8 cellular contexts compared by ENCODE assay signal in genomic region chr10:63711866-63712716, GRCh38.
A peak's percentile ranks its signal among the peaks of the same experiment; 100 is the strongest.
DNase-seq lines count a peak whose midpoint lies in the region; ATAC-seq, FAIRE-seq and TF ChIP-seq lines count a peak whose summit lies in the region.

No MANE protein-coding gene starts in this region.

- intact Hi-C loops in tibial artery (cut with DNase I; ENCODE audit: low total_unique reads) = loop anchor here (5.0 to 10.0 kb wide), 2 partner anchors 80 to 247 kb away; partner anchors contain the start of gene JMJD1C

- no peak for TF ChIP-seq POLR2A in H54 (IDR thresholded peaks at IDR 0.05; ENCODE audit: low read depth, low read length)

- H3K9ac ChIP-seq in liver (ENCODE audit: low read depth in 1 of 2, low read length in 2 of 2) = peak overlapping the region in 1 of 2 donors; percentile 11

- no peaks in the 10 kb centered on the region for H3K36me3 ChIP-seq in liver (ENCODE audit: control insufficient read depth in 4 of 4, insufficient read depth in 3 of 4, low read depth in 1 of 4, low read length in 3 of 4)
- no peaks in the 10 kb centered on the region for H3K36me3 ChIP-seq in tibial artery

- TF ChIP-seq CTCF in liver (IDR thresholded peaks at IDR 0.05; ENCODE audit: low read depth, low read length, missing input control) (no peak), tibial artery (IDR thresholded peaks at IDR 0.05) (no peak)

- H3K27ac ChIP-seq in liver (ENCODE audit: low read depth in 1 of 2, low read length in 2 of 2) (peak overlapping the region; percentile 84 to 86), tibial artery (peak overlapping the region; percentile 68 to 73)

- FAIRE-seq in H54 (lab: Jason Lieb, UNC) = peak; percentile 99

- DNase-seq in H54 (ENCODE audit: insufficient read length, low spot score) = peak; percentile 84
- DNase-seq in NCI-H82 treated with DMSO at 0.1 percent for 48 hours (lab: John Stamatoyannopoulos, UW; ENCODE audit: unreplicated experiment) = peak; percentile 39
- peak; percentile 19 for DNase-seq in cortex of kidney (lab: John Stamatoyannopoulos, UW)
- DNase-seq in tibial artery = peak; percentile 94 to 98
- DNase-seq in activated CD4-positive, CD25-positive, alpha-beta regulatory T cell (lab: John Stamatoyannopoulos, UW) = no peak
- DNase-seq in NOMO-1 treated with DMSO at 0.1 percent for 48 hours (lab: John Stamatoyannopoulos, UW; ENCODE audit: unreplicated experiment) = no peak

- peak; percentile 59 to 70 for TF ChIP-seq RAD21 in liver (IDR thresholded peaks at IDR 0.05)

- H3K27me3 ChIP-seq in liver (ENCODE audit: control insufficient read depth in 4 of 4, insufficient read depth in 4 of 4, low read length in 3 of 4) (no peaks in the 10 kb centered on the region), tibial artery (no peaks in the 10 kb centered on the region)

- H3K4me1 ChIP-seq in liver (ENCODE audit: control insufficient read depth in 4 of 4, insufficient read depth in 4 of 4, low read length in 3 of 4) = peaks cover 11 to 40% (median 34%) of the 10 kb centered on the region in 4 donors
- H3K4me1 ChIP-seq in tibial artery = peaks cover 0 to 54% (median 44%) of the 10 kb centered on the region in 4 donors

- WGBS in liver = 21% methylated on average over 6 of the region's 6 CpGs

- H3K9me3 ChIP-seq in liver (ENCODE audit: control insufficient read depth in 4 of 4, low read length in 3 of 4) (no peaks in the 10 kb centered on the region), tibial artery (no peaks in the 10 kb centered on the region)

- no peak overlapping the region for H3K4me3 ChIP-seq in liver (ENCODE audit: low read depth in 1 of 3, low read length in 3 of 3)
- no peak overlapping the region for H3K4me3 ChIP-seq in tibial artery

- ATAC-seq in HG03460 (IDR thresholded peaks at IDR 0.05; ENCODE audit: unreplicated experiment) = no peak

TF ChIP-seq in liver, 16 proteins besides CTCF, POLR2A, EP300 and RAD21:
- peak in 1 of 2 donors; percentile 48 for TF ChIP-seq EGR1 (IDR thresholded peaks at IDR 0.05; ENCODE audit: low read depth in 2 of 2)
- TF ChIP-seq HNF4A (conservative IDR thresholded peaks at IDR 0.05) = peak; percentile 80 to 92
- TF ChIP-seq, protein P1, sequence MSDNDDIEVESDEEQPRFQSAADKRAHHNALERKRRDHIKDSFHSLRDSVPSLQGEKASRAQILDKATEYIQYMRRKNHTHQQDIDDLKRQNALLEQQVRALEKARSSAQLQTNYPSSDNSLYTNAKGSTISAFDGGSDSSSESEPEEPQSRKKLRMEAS (IDR thresholded peaks at IDR 0.05) = peak; percentile 95
- TF ChIP-seq YY1 (IDR thresholded peaks at IDR 0.05) = peak; percentile 91
- TF ChIP-seq GABPA (IDR thresholded peaks at IDR 0.05 in 1 of 2, conservative IDR thresholded peaks at IDR 0.05 in 1 of 2) = no peak
- peak; percentile 97 to 98 for TF ChIP-seq RXRA (IDR thresholded peaks at IDR 0.05)
- peak; percentile 77 for TF ChIP-seq ZBTB33 (IDR thresholded peaks at IDR 0.05)
- TF ChIP-seq, protein P2, sequence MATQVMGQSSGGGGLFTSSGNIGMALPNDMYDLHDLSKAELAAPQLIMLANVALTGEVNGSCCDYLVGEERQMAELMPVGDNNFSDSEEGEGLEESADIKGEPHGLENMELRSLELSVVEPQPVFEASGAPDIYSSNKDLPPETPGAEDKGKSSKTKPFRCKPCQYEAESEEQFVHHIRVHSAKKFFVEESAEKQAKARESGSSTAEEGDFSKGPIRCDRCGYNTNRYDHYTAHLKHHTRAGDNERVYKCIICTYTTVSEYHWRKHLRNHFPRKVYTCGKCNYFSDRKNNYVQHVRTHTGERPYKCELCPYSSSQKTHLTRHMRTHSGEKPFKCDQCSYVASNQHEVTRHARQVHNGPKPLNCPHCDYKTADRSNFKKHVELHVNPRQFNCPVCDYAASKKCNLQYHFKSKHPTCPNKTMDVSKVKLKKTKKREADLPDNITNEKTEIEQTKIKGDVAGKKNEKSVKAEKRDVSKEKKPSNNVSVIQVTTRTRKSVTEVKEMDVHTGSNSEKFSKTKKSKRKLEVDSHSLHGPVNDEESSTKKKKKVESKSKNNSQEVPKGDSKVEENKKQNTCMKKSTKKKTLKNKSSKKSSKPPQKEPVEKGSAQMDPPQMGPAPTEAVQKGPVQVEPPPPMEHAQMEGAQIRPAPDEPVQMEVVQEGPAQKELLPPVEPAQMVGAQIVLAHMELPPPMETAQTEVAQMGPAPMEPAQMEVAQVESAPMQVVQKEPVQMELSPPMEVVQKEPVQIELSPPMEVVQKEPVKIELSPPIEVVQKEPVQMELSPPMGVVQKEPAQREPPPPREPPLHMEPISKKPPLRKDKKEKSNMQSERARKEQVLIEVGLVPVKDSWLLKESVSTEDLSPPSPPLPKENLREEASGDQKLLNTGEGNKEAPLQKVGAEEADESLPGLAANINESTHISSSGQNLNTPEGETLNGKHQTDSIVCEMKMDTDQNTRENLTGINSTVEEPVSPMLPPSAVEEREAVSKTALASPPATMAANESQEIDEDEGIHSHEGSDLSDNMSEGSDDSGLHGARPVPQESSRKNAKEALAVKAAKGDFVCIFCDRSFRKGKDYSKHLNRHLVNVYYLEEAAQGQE (IDR thresholded peaks at IDR 0.05) = peak; percentile 34
- no peak for TF ChIP-seq TAF1 (conservative IDR thresholded peaks at IDR 0.05)
- TF ChIP-seq JUND (IDR thresholded peaks at IDR 0.05) = peak; percentile 55 to 88
- peak; percentile 72 for TF ChIP-seq NR2F2 (IDR thresholded peaks at IDR 0.05)
- TF ChIP-seq, protein P3, sequence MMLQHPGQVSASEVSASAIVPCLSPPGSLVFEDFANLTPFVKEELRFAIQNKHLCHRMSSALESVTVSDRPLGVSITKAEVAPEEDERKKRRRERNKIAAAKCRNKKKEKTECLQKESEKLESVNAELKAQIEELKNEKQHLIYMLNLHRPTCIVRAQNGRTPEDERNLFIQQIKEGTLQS (IDR thresholded peaks at IDR 0.05) = peak; percentile 28
- TF ChIP-seq HNF4G (IDR thresholded peaks at IDR 0.05) = no peak
- peak; percentile 85 for TF ChIP-seq SP1 (IDR thresholded peaks at IDR 0.05)
- TF ChIP-seq FOXA2 (IDR thresholded peaks at IDR 0.05) = peak; percentile 98
- TF ChIP-seq FOXA1 (IDR thresholded peaks at IDR 0.05) = peak; percentile 98
TF ChIP-seq in liver: peak in this region for 13.

Comparison
In these comparisons a context has a peak if more than half of its experiments do, and no peak if none do; other contexts are left out.
1. DNase-seq: peak in H54 (single experiment), NCI-H82 treated with DMSO at 0.1 percent for 48 hours (single experiment), cortex of kidney (single experiment) and tibial artery (2 of 2); none in activated CD4-positive, CD25-positive, alpha-beta regulatory T cell (0 of 4) and NOMO-1 treated with DMSO at 0.1 percent for 48 hours (single experiment).